Comparison of ENCODE assay signal across 8 cellular contexts in the genomic region with DNA sequence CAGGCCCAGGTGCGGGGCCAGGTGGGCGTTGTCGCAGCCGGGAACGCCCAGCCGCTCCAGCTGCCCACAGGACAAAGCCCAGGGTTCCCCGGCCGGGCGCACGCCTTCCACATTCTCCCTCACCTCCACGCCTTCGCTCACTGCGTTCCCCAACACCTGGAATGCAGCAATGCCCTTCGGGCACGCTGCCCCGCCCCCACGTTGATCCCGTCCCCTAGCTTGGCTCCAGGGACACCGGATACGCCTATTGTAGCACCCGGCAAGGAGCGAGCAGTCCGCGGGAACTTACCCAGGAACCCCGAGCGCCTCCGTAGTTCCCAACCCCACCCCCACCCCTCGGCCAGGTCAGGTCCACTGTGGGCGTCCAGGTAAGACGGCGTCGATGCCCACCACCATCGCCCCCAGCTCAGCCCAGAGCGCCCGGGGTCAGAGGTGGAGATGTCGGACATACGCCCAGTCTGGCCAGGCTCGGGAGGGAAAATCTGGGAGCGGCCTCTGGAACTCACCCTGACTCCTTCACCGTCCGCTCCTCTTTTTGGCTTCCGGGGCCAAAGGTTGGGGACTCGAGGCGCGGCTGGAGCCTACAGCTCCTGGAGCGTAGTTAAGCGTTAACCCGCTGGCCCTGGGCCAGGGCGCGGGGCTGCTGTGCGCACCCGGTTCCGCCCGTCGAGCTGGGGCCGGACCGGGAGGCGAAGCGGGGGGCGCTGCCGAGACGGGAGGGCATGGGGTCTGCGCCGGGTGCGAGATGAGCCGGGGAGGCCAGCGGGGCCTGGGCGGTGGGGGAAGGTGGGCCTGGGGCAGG. TPM values are rescaled to one million over a fixed set of nuclear protein-coding genes. Genes with fewer than 3 reads are reported as not detected.
DNase-seq lines count a peak whose midpoint lies in the region; ATAC-seq, FAIRE-seq and TF ChIP-seq lines count a peak whose summit lies in the region.

No MANE protein-coding gene starts in this region.

- H2AFZ ChIP-seq in keratinocyte (ENCODE audit: control insufficient read depth, low read length): peak overlapping the region; percentile 40

- no peaks in the 10 kb centered on the region for H3K4me1 Mint-ChIP-seq in stimulated activated naive CD8-positive, alpha-beta T cell treated with anti-CD3 and anti-CD28 coated beads, Interleukin-15, Interleukin-2, amounts not matched to agents 100 ng/mL and 50 ng/mL, for 24 hours (ENCODE audit: low read depth)

- no peaks in the 10 kb centered on the region for H3K36me3 Mint-ChIP-seq in stimulated activated naive CD8-positive, alpha-beta T cell treated with anti-CD3 and anti-CD28 coated beads, Interleukin-15, Interleukin-2, amounts not matched to agents 100 ng/mL and 50 ng/mL, for 24 hours (ENCODE audit: low read depth)

- H3K4me2 ChIP-seq in keratinocyte (ENCODE audit: control insufficient read depth, extremely low read depth, insufficient read depth, low read depth, low read length): peak overlapping the region; percentile 81

- no peak for TF ChIP-seq CTCF in keratinocyte (optimal IDR thresholded peaks at IDR 0.05 in 1 of 3, IDR thresholded peaks at IDR 0.05 in 1 of 3, conservative IDR thresholded peaks at IDR 0.05 in 1 of 3; ENCODE audit: extremely low read depth in 1 of 3, insufficient read depth in 2 of 3, low read length in 3 of 3)

- ATAC-seq in GM21825 (IDR thresholded peaks at IDR 0.05; ENCODE audit: unreplicated experiment) (no peak), HG03457 (IDR thresholded peaks at IDR 0.05; ENCODE audit: unreplicated experiment) (no peak)

- peak; percentile 93 for DNase-seq in COLO668 (lab: John Stamatoyannopoulos, UW; ENCODE audit: unreplicated experiment)
- peak; percentile 62 for DNase-seq in NCI-H146 treated with DMSO at 0.1 percent for 48 hours (lab: John Stamatoyannopoulos, UW; ENCODE audit: unreplicated experiment)
- peak; percentile 26 for DNase-seq in astrocyte of the hippocampus (ENCODE audit: low read depth, low spot score)
- peak; percentile 79 for DNase-seq in keratinocyte (ENCODE audit: low read depth, low spot score)
- no peak for DNase-seq in SW 1271 (lab: John Stamatoyannopoulos, UW)

- peak; percentile 56 for FAIRE-seq in keratinocyte (lab: Jason Lieb, UNC)

- H3K36me3 ChIP-seq in keratinocyte (ENCODE audit: control insufficient read depth in 2 of 2, extremely low read depth in 1 of 2, insufficient read depth in 2 of 2, low read length in 2 of 2): peaks cover 11 to 16% of the 10 kb centered on the region in 2 experiments

- no peaks in the 10 kb centered on the region for H3K9me3 Mint-ChIP-seq in stimulated activated naive CD8-positive, alpha-beta T cell treated with anti-CD3 and anti-CD28 coated beads, Interleukin-15, Interleukin-2, amounts not matched to agents 100 ng/mL and 50 ng/mL, for 24 hours

- peak overlapping the region; percentile 84 for H3K4me3 ChIP-seq in keratinocyte (ENCODE audit: control insufficient read depth in 2 of 3, extremely low read depth in 1 of 3, insufficient read depth in 2 of 3, low read depth in 1 of 3, low read length in 3 of 3)

- H3K27ac ChIP-seq in keratinocyte (ENCODE audit: control insufficient read depth, insufficient read depth, low read length): peak overlapping the region; percentile 76

- H3K27me3 Mint-ChIP-seq in stimulated activated naive CD8-positive, alpha-beta T cell treated with anti-CD3 and anti-CD28 coated beads, Interleukin-15, Interleukin-2, amounts not matched to agents 100 ng/mL and 50 ng/mL, for 24 hours: peaks cover 16% of the 10 kb centered on the region

- H3K79me2 ChIP-seq in keratinocyte (ENCODE audit: control insufficient read depth, insufficient read depth, low read length): peaks cover 77% of the 10 kb centered on the region

- peaks cover 7% of the 10 kb centered on the region for H3K9me1 ChIP-seq in keratinocyte (ENCODE audit: control insufficient read depth, extremely low read depth, insufficient read depth, low read length)

- peak overlapping the region; percentile 87 for H3K9ac ChIP-seq in keratinocyte (ENCODE audit: control insufficient read depth, extremely low read depth, insufficient read depth, low read length)

- H3K9me3 ChIP-seq in keratinocyte (ENCODE audit: control insufficient read depth, low read depth, low read length): no peaks in the 10 kb centered on the region

- no peaks in the 10 kb centered on the region for H3K27me3 ChIP-seq in keratinocyte (ENCODE audit: control insufficient read depth, extremely low read depth, insufficient read depth, low read length)

- dilution Hi-C loops in keratinocyte (cut with MboI; ENCODE audit: extremely low pct_ligation_motif_present, low sequenced_read_pairs): no loop called here

- H4K20me1 ChIP-seq in keratinocyte (ENCODE audit: control insufficient read depth, extremely low read depth, insufficient read depth, low read length): peaks cover 14% of the 10 kb centered on the region

- no peak overlapping the region for H3K27ac Mint-ChIP-seq in stimulated activated naive CD8-positive, alpha-beta T cell treated with anti-CD3 and anti-CD28 coated beads, Interleukin-15, Interleukin-2, amounts not matched to agents 100 ng/mL and 50 ng/mL, for 24 hours

- H3K4me1 ChIP-seq in keratinocyte (ENCODE audit: control insufficient read depth, extremely low read depth, insufficient read depth, low read length): peaks cover 14% of the 10 kb centered on the region

- peak overlapping the region; percentile 49 for H3K4me3 Mint-ChIP-seq in stimulated activated naive CD8-positive, alpha-beta T cell treated with anti-CD3 and anti-CD28 coated beads, Interleukin-15, Interleukin-2, amounts not matched to agents 100 ng/mL and 50 ng/mL, for 24 hours

RNA-seq across cellular contexts. Expression of gene CEP170B, which starts 0.6 kb away (rescaled TPM):
- 8.7 to 15.6 TPM (median 14.9 TPM) in 3 replicates for polyA plus RNA-seq in keratinocyte
- polyA plus RNA-seq in keratinocyte (2011; ENCODE audit: low read depth): 10.9 TPM
- polyA plus RNA-seq in keratinocyte (2011; cell fraction: cytosol; rRNA removed): 7.2 and 19.4 TPM in 2 replicates
- polyA plus RNA-seq in keratinocyte (2011; cell fraction: nucleus; rRNA removed): 46.1 and 66.7 TPM in 2 replicates
- polyA plus RNA-seq in keratinocyte (2012; ENCODE audit: low replicate concordance): 23.0 and 30.9 TPM in 2 replicates
- polyA minus RNA-seq in keratinocyte: 13.7 to 25.4 TPM (median 16.7 TPM) in 3 replicates
- polyA minus RNA-seq in keratinocyte (2011; cell fraction: cytosol; rRNA and poly(A)+ RNA removed): 53.3 TPM
- polyA minus RNA-seq in keratinocyte (2011; cell fraction: nucleus; rRNA and poly(A)+ RNA removed): 38.9 TPM in 2 replicates

Comparison
In these comparisons a context has a peak if more than half of its experiments do, and no peak if none do; other contexts are left out.
1. DNase-seq: peak in COLO668 (single experiment), NCI-H146 treated with DMSO at 0.1 percent for 48 hours (single experiment), astrocyte of the hippocampus (single experiment) and keratinocyte (single experiment); none in SW 1271 (0 of 2).